19 cellular contexts compared by ENCODE assay signal in the genomic region with DNA sequence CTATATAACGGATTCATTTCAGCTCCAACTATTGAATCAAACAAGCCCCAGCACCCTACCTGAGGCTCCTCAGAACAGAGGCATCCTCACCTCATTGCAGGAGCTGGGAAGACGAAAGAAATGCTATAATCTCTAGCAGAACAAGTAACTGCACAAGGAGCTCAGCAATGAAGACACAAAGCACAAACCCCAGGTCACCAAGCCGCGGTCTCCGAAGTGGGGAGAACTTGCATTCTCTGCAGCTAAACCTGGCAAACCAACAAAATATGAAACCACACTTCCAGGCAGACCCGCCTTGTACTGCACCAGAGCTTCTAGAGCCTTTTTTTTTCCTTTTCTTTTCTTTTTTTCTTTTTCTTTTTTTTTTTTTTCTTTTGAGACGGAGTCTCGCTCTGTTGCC. TPM values are rescaled to one million over a fixed set of nuclear protein-coding genes. Genes with fewer than 3 reads are reported as not detected.
A peak's percentile ranks its signal among the peaks of the same experiment; 100 is the strongest.
DNase-seq lines count a peak whose midpoint lies in the region; ATAC-seq lines count a peak whose summit lies in the region.
"Had no signal": no experiment of that assay in that cellular context is flagged by ENCODE, and none has a peak within 500 bp of the region (broad histone marks: within the 10 kb centered on the region; RNA-seq: fewer than 3 reads in every experiment).

No MANE protein-coding gene starts in this region.

- H3K36me3 Mint-ChIP-seq in activated CD4-positive, alpha-beta T cell treated with anti-CD3 and anti-CD28 coated beads for 36 hours (ENCODE audit: low read depth), result peaks cover 67% of the 10 kb centered on the region
- peaks cover 6% of the 10 kb centered on the region for H3K36me3 Mint-ChIP-seq in activated CD8-positive, alpha-beta memory T cell treated with anti-CD3 and anti-CD28 coated beads, Interleukin-2, amount 10 ng/mL, durations not matched to agents 7 days and 5 days
- H3K36me3 Mint-ChIP-seq in central memory CD8-positive, alpha-beta T cell (ENCODE audit: insufficient read depth), result peaks cover 11% of the 10 kb centered on the region
- H3K36me3 Mint-ChIP-seq in stimulated activated effector memory CD8-positive, alpha-beta T cell treated with anti-CD3 and anti-CD28 coated beads, Interleukin-12 subunit alpha, Interleukin-12 subunit beta, amount 100 ng/mL, for 72 hours, result no peaks in the 10 kb centered on the region

- peak overlapping the region; percentile 99 for H3K27ac Mint-ChIP-seq in activated CD4-positive, alpha-beta T cell treated with anti-CD3 and anti-CD28 coated beads for 36 hours
- H3K27ac Mint-ChIP-seq in activated CD8-positive, alpha-beta memory T cell treated with anti-CD3 and anti-CD28 coated beads, Interleukin-2, amount 10 ng/mL, durations not matched to agents 7 days and 5 days, result peak overlapping the region; percentile 98
- H3K27ac Mint-ChIP-seq in central memory CD8-positive, alpha-beta T cell (ENCODE audit: low read depth), result peak overlapping the region; percentile 92
- H3K27ac Mint-ChIP-seq in stimulated activated effector memory CD8-positive, alpha-beta T cell treated with anti-CD3 and anti-CD28 coated beads, Interleukin-12 subunit alpha, Interleukin-12 subunit beta, amount 100 ng/mL, for 72 hours, result peak overlapping the region; percentile 45
- H3K27ac Mint-ChIP-seq: stimulated activated naive B cell treated with anti-CD40 and anti-IgM and Interleukin-4, amounts not matched to agents 10 μg/mL and 1 μg/mL and 100 μg/mL, for 72 hours had no signal

- peak overlapping the region; percentile 87 for H3K4me3 Mint-ChIP-seq in activated CD4-positive, alpha-beta T cell treated with anti-CD3 and anti-CD28 coated beads for 36 hours
- H3K4me3 Mint-ChIP-seq in activated CD8-positive, alpha-beta memory T cell treated with anti-CD3 and anti-CD28 coated beads, Interleukin-2, amount 10 ng/mL, durations not matched to agents 7 days and 5 days, result peak overlapping the region; percentile 68
- H3K4me3 Mint-ChIP-seq in central memory CD8-positive, alpha-beta T cell, result peak overlapping the region; percentile 79
- peak overlapping the region; percentile 44 for H3K4me3 Mint-ChIP-seq in stimulated activated effector memory CD8-positive, alpha-beta T cell treated with anti-CD3 and anti-CD28 coated beads, Interleukin-12 subunit alpha, Interleukin-12 subunit beta, amount 100 ng/mL, for 72 hours
- H3K4me3 Mint-ChIP-seq: stimulated activated naive B cell treated with anti-CD40 and anti-IgM and Interleukin-4, amounts not matched to agents 10 μg/mL and 1 μg/mL and 100 μg/mL, for 72 hours had no signal

- peak; percentile 60 for DNase-seq in activated CD4-positive, alpha-beta T cell treated with anti-CD3 and anti-CD28 coated beads for 36 hours
- DNase-seq in activated CD4-positive, alpha-beta T cell treated with anti-CD3 and anti-CD28 coated beads for 4 hours, result no peak
- DNase-seq in activated CD8-positive, alpha-beta memory T cell treated with anti-CD3 and anti-CD28 coated beads, Interleukin-2, amount 10 ng/mL, durations not matched to agents 7 days and 5 days, result peak; percentile 79
- DNase-seq in central memory CD8-positive, alpha-beta T cell (ENCODE audit: low spot score in 2 of 2), result peak in 1 of 2 donors; percentile 30
- no peak for DNase-seq in stimulated activated effector memory CD8-positive, alpha-beta T cell treated with anti-CD3 and anti-CD28 coated beads, Interleukin-12 subunit alpha, Interleukin-12 subunit beta, amount 100 ng/mL, for 72 hours (ENCODE audit: low spot score in 2 of 2)
- DNase-seq in NCI-H1417 treated with DMSO at 0.1 percent for 48 hours (lab: John Stamatoyannopoulos, UW) (no peak), NK-92 (lab: John Stamatoyannopoulos, UW; ENCODE audit: unreplicated experiment) (no peak)
- DNase-seq: glutamatergic neuron; NCI-H2081; retina; stimulated activated naive B cell treated with anti-CD40 and anti-IgM and Interleukin-4, amounts not matched to agents 10 μg/mL and 1 μg/mL and 100 μg/mL, for 72 hours; trophoblast cell had no signal

- POLR2A ChIA-PET in activated CD4-positive, alpha-beta T cell treated with anti-CD3 and anti-CD28 coated beads for 36 hours (lab: Charles Lee), result interaction anchor here (0.7 to 3.7 kb wide), 14 partner anchors 9 to 94 kb away, joined by 3 to 35 read pairs (median 4); no protein-coding TSS in a partner anchor

- H3K9me3 Mint-ChIP-seq in activated CD4-positive, alpha-beta T cell treated with anti-CD3 and anti-CD28 coated beads for 36 hours (ENCODE audit: low read depth), result peaks cover 3% of the 10 kb centered on the region
- H3K9me3 Mint-ChIP-seq in activated CD8-positive, alpha-beta memory T cell treated with anti-CD3 and anti-CD28 coated beads, Interleukin-2, amount 10 ng/mL, durations not matched to agents 7 days and 5 days (ENCODE audit: low read depth), result peaks cover 2% of the 10 kb centered on the region
- H3K9me3 Mint-ChIP-seq in central memory CD8-positive, alpha-beta T cell, result peaks cover 6% of the 10 kb centered on the region
- no peaks in the 10 kb centered on the region for H3K9me3 Mint-ChIP-seq in stimulated activated effector memory CD8-positive, alpha-beta T cell treated with anti-CD3 and anti-CD28 coated beads, Interleukin-12 subunit alpha, Interleukin-12 subunit beta, amount 100 ng/mL, for 72 hours

- intact Hi-C loops in activated CD4-positive, alpha-beta T cell treated with anti-CD3 and anti-CD28 coated beads for 36 hours (cut with DNase I, micrococcal nuclease), result loop anchor here in 1 of 2 experiments (5.0 kb wide), 3 partner anchors 82 to 168 kb away; a partner anchor contains a TSS

- CTCF ChIA-PET in activated CD4-positive, alpha-beta T cell treated with anti-CD3 and anti-CD28 coated beads for 36 hours (lab: Charles Lee), result interaction anchor here (0.6 to 7.3 kb wide), 14 partner anchors 9 to 110 kb away, joined by 3 to 64 read pairs (median 5); no protein-coding TSS in a partner anchor
- CTCF ChIA-PET in activated CD8-positive, alpha-beta memory T cell treated with anti-CD3 and anti-CD28 coated beads, Interleukin-2, amount 10 ng/mL, durations not matched to agents 7 days and 5 days (lab: Charles Lee), result interaction anchor here (0.6 to 4.5 kb wide), 23 partner anchors 10 to 104 kb away, joined by 3 to 29 read pairs (median 5); a partner anchor contains a TSS

- peaks cover 79% of the 10 kb centered on the region for H3K4me1 Mint-ChIP-seq in activated CD4-positive, alpha-beta T cell treated with anti-CD3 and anti-CD28 coated beads for 36 hours
- peaks cover 77% of the 10 kb centered on the region for H3K4me1 Mint-ChIP-seq in activated CD8-positive, alpha-beta memory T cell treated with anti-CD3 and anti-CD28 coated beads, Interleukin-2, amount 10 ng/mL, durations not matched to agents 7 days and 5 days
- peaks cover 60% of the 10 kb centered on the region for H3K4me1 Mint-ChIP-seq in central memory CD8-positive, alpha-beta T cell
- peaks cover 41% of the 10 kb centered on the region for H3K4me1 Mint-ChIP-seq in stimulated activated effector memory CD8-positive, alpha-beta T cell treated with anti-CD3 and anti-CD28 coated beads, Interleukin-12 subunit alpha, Interleukin-12 subunit beta, amount 100 ng/mL, for 72 hours

- no peaks in the 10 kb centered on the region for H3K27me3 Mint-ChIP-seq in activated CD4-positive, alpha-beta T cell treated with anti-CD3 and anti-CD28 coated beads for 36 hours
- H3K27me3 Mint-ChIP-seq in activated CD8-positive, alpha-beta memory T cell treated with anti-CD3 and anti-CD28 coated beads, Interleukin-2, amount 10 ng/mL, durations not matched to agents 7 days and 5 days, result no peaks in the 10 kb centered on the region
- H3K27me3 Mint-ChIP-seq in central memory CD8-positive, alpha-beta T cell, result no peaks in the 10 kb centered on the region
- H3K27me3 Mint-ChIP-seq: stimulated activated naive B cell treated with anti-CD40 and anti-IgM and Interleukin-4, amounts not matched to agents 10 μg/mL and 1 μg/mL and 100 μg/mL, for 72 hours had no signal

- no peak for ATAC-seq in activated CD4-positive, alpha-beta T cell treated with anti-CD3 and anti-CD28 coated beads for 36 hours
- peak; percentile 11 for ATAC-seq in activated CD8-positive, alpha-beta memory T cell treated with anti-CD3 and anti-CD28 coated beads, Interleukin-2, amount 10 ng/mL, durations not matched to agents 7 days and 5 days
- peak; percentile 1 for ATAC-seq in central memory CD8-positive, alpha-beta T cell (replicated peaks; ENCODE audit: extremely low read depth, poor library complexity, severe bottlenecking)
- ATAC-seq in stimulated activated effector memory CD8-positive, alpha-beta T cell treated with anti-CD3 and anti-CD28 coated beads, Interleukin-12 subunit alpha, Interleukin-12 subunit beta, amount 100 ng/mL, for 72 hours, result no peak
- no peak for ATAC-seq in HG02610 (IDR thresholded peaks at IDR 0.05; ENCODE audit: unreplicated experiment)
- ATAC-seq: left colon; SK-N-SH treated with all-trans-retinoic acid at 6 μM for 48 hours; stimulated activated naive B cell treated with anti-CD40 and anti-IgM and Interleukin-4, amounts not matched to agents 10 μg/mL and 1 μg/mL and 100 μg/mL, for 72 hours had no signal

RNA-seq across cellular contexts. Expression of a gene that starts 21.8 kb away (rescaled TPM):
- 100 to 1,000 TPM; 298 to 399 TPM for total RNA-seq in activated CD4-positive, alpha-beta T cell treated with anti-CD3 and anti-CD28 coated beads for 36 hours
- total RNA-seq in activated CD8-positive, alpha-beta memory T cell treated with anti-CD3 and anti-CD28 coated beads, Interleukin-2, amount 10 ng/mL, durations not matched to agents 7 days and 5 days, result 100 to 1,000 TPM; 134 to 152 TPM
- total RNA-seq: astrocyte, fibroblast of lung, NCI-H460, RPMI7951 had no signal

Comparison
In these comparisons a context has a peak if more than half of its experiments do, and no peak if none do; other contexts are left out.
1. DNase-seq: peak in activated CD4-positive, alpha-beta T cell treated with anti-CD3 and anti-CD28 coated beads for 36 hours (single experiment) and activated CD8-positive, alpha-beta memory T cell treated with anti-CD3 and anti-CD28 coated beads, Interleukin-2, amount 10 ng/mL, durations not matched to agents 7 days and 5 days (single experiment); none in activated CD4-positive, alpha-beta T cell treated with anti-CD3 and anti-CD28 coated beads for 4 hours (0 of 2), stimulated activated effector memory CD8-positive, alpha-beta T cell treated with anti-CD3 and anti-CD28 coated beads, Interleukin-12 subunit alpha, Interleukin-12 subunit beta, amount 100 ng/mL, for 72 hours (0 of 2), NCI-H1417 treated with DMSO at 0.1 percent for 48 hours (single experiment) and NK-92 (single experiment).
2. ATAC-seq: peak in activated CD8-positive, alpha-beta memory T cell treated with anti-CD3 and anti-CD28 coated beads, Interleukin-2, amount 10 ng/mL, durations not matched to agents 7 days and 5 days (single experiment) and central memory CD8-positive, alpha-beta T cell (single experiment); none in activated CD4-positive, alpha-beta T cell treated with anti-CD3 and anti-CD28 coated beads for 36 hours (single experiment), stimulated activated effector memory CD8-positive, alpha-beta T cell treated with anti-CD3 and anti-CD28 coated beads, Interleukin-12 subunit alpha, Interleukin-12 subunit beta, amount 100 ng/mL, for 72 hours (single experiment) and HG02610 (single experiment).
3. H3K27ac Mint-ChIP-seq: peak in every context shown above with its lines; median percentile 99 in activated CD4-positive, alpha-beta T cell treated with anti-CD3 and anti-CD28 coated beads for 36 hours; 98 in activated CD8-positive, alpha-beta memory T cell treated with anti-CD3 and anti-CD28 coated beads, Interleukin-2, amount 10 ng/mL, durations not matched to agents 7 days and 5 days; 92 in central memory CD8-positive, alpha-beta T cell; 45 in stimulated activated effector memory CD8-positive, alpha-beta T cell treated with anti-CD3 and anti-CD28 coated beads, Interleukin-12 subunit alpha, Interleukin-12 subunit beta, amount 100 ng/mL, for 72 hours.
4. Peak in every context shown above with its lines, with median percentiles within 50 percentile points of each other: H3K4me3 Mint-ChIP-seq.